Comparison of ENCODE assay signal across 20 cellular contexts in genomic region chr1:195897072-195897471, GRCh38.
DNase-seq lines count a peak whose midpoint lies in the region; ATAC-seq, FAIRE-seq and TF ChIP-seq lines count a peak whose summit lies in the region.
"Had no signal": no experiment of that assay in that cellular context is flagged by ENCODE, and none has a peak within 500 bp of the region (broad histone marks: within the 10 kb centered on the region; RNA-seq: fewer than 3 reads in every experiment).

No MANE protein-coding gene starts in this region.

- intact Hi-C loops in HepG2 (cut with micrococcal nuclease; ENCODE audit: unreplicated experiment) (no loop called here), right lobe of liver (cut with DNase I) (no loop called here), lower leg skin (cut with DNase I; ENCODE audit: low total_unique reads) (no loop called here)

- ATAC-seq in HepG2 = no peak
- no peak for ATAC-seq in right lobe of liver
- ATAC-seq in GM21786 (IDR thresholded peaks at IDR 0.05; ENCODE audit: unreplicated experiment) = no peak
- ATAC-seq: left colon had no signal

- H3K4me3 ChIP-seq in HepG2 (replicated peaks in 1 of 3; ENCODE audit: insufficient read depth in 1 of 3, low read depth in 2 of 3, low read length in 3 of 3) (no peak overlapping the region), right lobe of liver (no peak overlapping the region), LNCaP clone FGC (ENCODE audit: low read depth, low read length) (no peak overlapping the region), choroid plexus epithelial cell (ENCODE audit: low read depth, low read length) (no peak overlapping the region), lower leg skin (ENCODE audit: low read depth, poor library complexity, severe bottlenecking) (no peak overlapping the region)
- H3K4me3 ChIP-seq: esophagus squamous epithelium had no signal

- no peaks in the 10 kb centered on the region for H3K27me3 ChIP-seq in HepG2 (ENCODE audit: control insufficient read depth in 1 of 2, insufficient read depth in 2 of 2, low read length in 2 of 2)
- no peaks in the 10 kb centered on the region for H3K27me3 ChIP-seq in right lobe of liver
- H3K27me3 ChIP-seq: esophagus squamous epithelium had no signal

- H3K9ac ChIP-seq in HepG2 (ENCODE audit: insufficient read depth, low read depth, low read length) = no peak overlapping the region

- CTCF ChIA-PET in HepG2 (lab: Yijun Ruan, JAX; ENCODE audit: low intra/inter-chr PET ratio, low total read pairs) = no interaction called here

- no peak overlapping the region for H3K27ac ChIP-seq in HepG2 (ENCODE audit: extremely low read length, insufficient read depth, low read length)
- H3K27ac ChIP-seq in right lobe of liver = no peak overlapping the region
- H3K27ac ChIP-seq: esophagus squamous epithelium had no signal

- no peaks in the 10 kb centered on the region for H3K79me2 ChIP-seq in HepG2 (ENCODE audit: insufficient read depth, low read length)

- TF ChIP-seq POLR2A in HepG2 (IDR thresholded peaks at IDR 0.05; ENCODE audit: insufficient read depth in 1 of 2, low read depth in 2 of 2, low read length in 2 of 2) (no peak), right lobe of liver (IDR thresholded peaks at IDR 0.05) (no peak), lower leg skin (IDR thresholded peaks at IDR 0.05) (no peak)

- no peaks in the 10 kb centered on the region for H4K20me1 ChIP-seq in HepG2 (ENCODE audit: insufficient read depth, low read length)

- no peak overlapping the region for H2AFZ ChIP-seq in HepG2 (ENCODE audit: low read length)

- H3K4me1 ChIP-seq in HepG2 (ENCODE audit: insufficient read depth, low read length) (no peaks in the 10 kb centered on the region), right lobe of liver (no peaks in the 10 kb centered on the region)
- H3K4me1 ChIP-seq: esophagus squamous epithelium had no signal

- no peak for TF ChIP-seq CTCF in HepG2 (CRISPR knock-in tag; IDR thresholded peaks at IDR 0.05)
- TF ChIP-seq CTCF in right lobe of liver (IDR thresholded peaks at IDR 0.05) = no peak
- peak; percentile 27; the same call in 1 of the 2 replicates for TF ChIP-seq CTCF in LNCaP clone FGC (IDR thresholded peaks at IDR 0.05; ENCODE audit: control insufficient read depth, extremely low read depth, insufficient read depth)
- peak; percentile 24 for TF ChIP-seq CTCF in choroid plexus epithelial cell (conservative IDR thresholded peaks at IDR 0.05; ENCODE audit: low read depth, low read length)
- no peak for TF ChIP-seq CTCF in lower leg skin (IDR thresholded peaks at IDR 0.05)

- no peak overlapping the region for H3K4me2 ChIP-seq in HepG2 (ENCODE audit: low read depth, low read length)

- no peak for TF ChIP-seq EP300 in HepG2 (IDR thresholded peaks at IDR 0.05; ENCODE audit: low read depth in 2 of 2, low read length in 2 of 2)
- no peak for TF ChIP-seq EP300 in HepG2 (CRISPR knock-in tag; IDR thresholded peaks at IDR 0.05; ENCODE audit: borderline replicate concordance)

- WGBS in HepG2 (ENCODE audit: low lambda C conversion rate) = 19% methylated on average over 6 of the region's 6 CpGs
- WGBS in right lobe of liver (ENCODE audit: insufficient coverage, low coverage, low lambda C conversion rate, missing lambda C conversion rate) = 70% methylated on average over 6 of the region's 6 CpGs
- WGBS in lower leg skin, 2 donors = 93% methylated on average over 6 of the region's 6 CpGs

- TF ChIP-seq RAD21 in HepG2 (CRISPR knock-in tag; IDR thresholded peaks at IDR 0.05) = no peak

- in situ Hi-C loops in HepG2 (cut with HindIII; ENCODE audit: extremely low pct_ligation_motif_present, low pct_unique_long_range_greater_than_20kb) = no loop called here

- no peak for FAIRE-seq in HepG2 (lab: Jason Lieb, UNC)

- H3K9me3 ChIP-seq in HepG2 (ENCODE audit: low read length) = no peaks in the 10 kb centered on the region
- no peaks in the 10 kb centered on the region for H3K9me3 ChIP-seq in right lobe of liver
- H3K9me3 ChIP-seq: esophagus squamous epithelium had no signal

- BruUV-seq in HepG2 (replicated peaks; lab: Mats Ljungman, UMichigan) = no TSS peak

- POLR2A ChIA-PET in HepG2 (lab: Yijun Ruan, JAX) = no interaction called here

- no peaks in the 10 kb centered on the region for H3K36me3 ChIP-seq in HepG2 (replicated peaks in 1 of 2; ENCODE audit: control insufficient read depth in 1 of 2, insufficient read depth in 2 of 2, low read length in 2 of 2)
- no peaks in the 10 kb centered on the region for H3K36me3 ChIP-seq in right lobe of liver
- H3K36me3 ChIP-seq: esophagus squamous epithelium had no signal

- DNase-seq in HepG2 (ENCODE audit: low spot score) (no peak), right lobe of liver (no peak), LNCaP clone FGC (ENCODE audit: low read depth) (no peak), choroid plexus epithelial cell (ENCODE audit: low read depth) (peak; percentile 40), AG08396 (ENCODE audit: low spot score) (no peak), lower leg skin (ENCODE audit: low spot score in 2 of 2) (no peak)
- DNase-seq: activated CD8-positive, alpha-beta memory T cell treated with anti-CD3 and anti-CD28 coated beads, Interleukin-2, amount 50 U/mL, for 4 hours; activated naive CD8-positive, alpha-beta T cell treated with anti-CD3 and anti-CD28 coated beads, Interleukin-2, amount 10 ng/mL, durations not matched to agents 7 days and 5 days; effector CD8-positive, alpha-beta T cell; esophagus squamous epithelium; left colon; MV-4-11; NCI-H187 treated with DMSO at 0.1 percent for 48 hours; NCI-H510A treated with DMSO at 0.1 percent for 48 hours; posterior cingulate gyrus; SHP77; stimulated activated CD4-positive, alpha-beta T cell treated with anti-CD3 and anti-CD28 coated beads, Interleukin-2, amount 100 ng/mL, for 24 hours; stimulated activated naive CD4-positive, alpha-beta T cell; T-helper 1 cell had no signal

TF ChIP-seq in HepG2, 621 proteins besides CTCF, POLR2A, EP300 and RAD21:
- TF ChIP-seq ISX (CRISPR knock-in tag; conservative IDR thresholded peaks at IDR 0.05) (no peak), STAG1 (CRISPR knock-in tag; IDR thresholded peaks at IDR 0.05) (0 out of 2 replicates have a peak, but pooled peaks have one; percentile 8)

Comparison
In these comparisons a context has a peak if more than half of its experiments do, and no peak if none do; other contexts are left out.
1. CTCF ChIP-seq: peak in LNCaP clone FGC (single experiment) and choroid plexus epithelial cell (single experiment); none in HepG2 (single experiment), right lobe of liver (0 of 4) and lower leg skin (0 of 3).